In genomic region chr4:183256756-183257385, GRCh38 we compare ENCODE assay signal across 1 cellular context.
TF ChIP-seq lines count a peak whose summit lies in the region.

No MANE protein-coding gene starts in this region.

TF ChIP-seq in HepG2, 621 proteins besides CTCF, POLR2A, EP300 and RAD21 (continued from another document):
- TF ChIP-seq PATZ1 (CRISPR knock-in tag; IDR thresholded peaks at IDR 0.05) (peak; percentile 90), STAG1 (CRISPR knock-in tag; IDR thresholded peaks at IDR 0.05) (peak; percentile 70), SMC3 (IDR thresholded peaks at IDR 0.05; ENCODE audit: low read length) (peak; percentile 64), ZNF276 (CRISPR knock-in tag; IDR thresholded peaks at IDR 0.05; ENCODE audit: low read depth) (no peak)
- TF ChIP-seq, protein P1, sequence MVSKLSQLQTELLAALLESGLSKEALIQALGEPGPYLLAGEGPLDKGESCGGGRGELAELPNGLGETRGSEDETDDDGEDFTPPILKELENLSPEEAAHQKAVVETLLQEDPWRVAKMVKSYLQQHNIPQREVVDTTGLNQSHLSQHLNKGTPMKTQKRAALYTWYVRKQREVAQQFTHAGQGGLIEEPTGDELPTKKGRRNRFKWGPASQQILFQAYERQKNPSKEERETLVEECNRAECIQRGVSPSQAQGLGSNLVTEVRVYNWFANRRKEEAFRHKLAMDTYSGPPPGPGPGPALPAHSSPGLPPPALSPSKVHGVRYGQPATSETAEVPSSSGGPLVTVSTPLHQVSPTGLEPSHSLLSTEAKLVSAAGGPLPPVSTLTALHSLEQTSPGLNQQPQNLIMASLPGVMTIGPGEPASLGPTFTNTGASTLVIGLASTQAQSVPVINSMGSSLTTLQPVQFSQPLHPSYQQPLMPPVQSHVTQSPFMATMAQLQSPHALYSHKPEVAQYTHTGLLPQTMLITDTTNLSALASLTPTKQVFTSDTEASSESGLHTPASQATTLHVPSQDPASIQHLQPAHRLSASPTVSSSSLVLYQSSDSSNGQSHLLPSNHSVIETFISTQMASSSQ (IDR thresholded peaks at IDR 0.05; ENCODE audit: low read depth) = no peak
- TF ChIP-seq, protein P1 (CRISPR knock-in tag; IDR thresholded peaks at IDR 0.05; ENCODE audit: borderline replicate concordance) = no peak
